11 cellular contexts compared by ENCODE assay signal in the genomic region with DNA sequence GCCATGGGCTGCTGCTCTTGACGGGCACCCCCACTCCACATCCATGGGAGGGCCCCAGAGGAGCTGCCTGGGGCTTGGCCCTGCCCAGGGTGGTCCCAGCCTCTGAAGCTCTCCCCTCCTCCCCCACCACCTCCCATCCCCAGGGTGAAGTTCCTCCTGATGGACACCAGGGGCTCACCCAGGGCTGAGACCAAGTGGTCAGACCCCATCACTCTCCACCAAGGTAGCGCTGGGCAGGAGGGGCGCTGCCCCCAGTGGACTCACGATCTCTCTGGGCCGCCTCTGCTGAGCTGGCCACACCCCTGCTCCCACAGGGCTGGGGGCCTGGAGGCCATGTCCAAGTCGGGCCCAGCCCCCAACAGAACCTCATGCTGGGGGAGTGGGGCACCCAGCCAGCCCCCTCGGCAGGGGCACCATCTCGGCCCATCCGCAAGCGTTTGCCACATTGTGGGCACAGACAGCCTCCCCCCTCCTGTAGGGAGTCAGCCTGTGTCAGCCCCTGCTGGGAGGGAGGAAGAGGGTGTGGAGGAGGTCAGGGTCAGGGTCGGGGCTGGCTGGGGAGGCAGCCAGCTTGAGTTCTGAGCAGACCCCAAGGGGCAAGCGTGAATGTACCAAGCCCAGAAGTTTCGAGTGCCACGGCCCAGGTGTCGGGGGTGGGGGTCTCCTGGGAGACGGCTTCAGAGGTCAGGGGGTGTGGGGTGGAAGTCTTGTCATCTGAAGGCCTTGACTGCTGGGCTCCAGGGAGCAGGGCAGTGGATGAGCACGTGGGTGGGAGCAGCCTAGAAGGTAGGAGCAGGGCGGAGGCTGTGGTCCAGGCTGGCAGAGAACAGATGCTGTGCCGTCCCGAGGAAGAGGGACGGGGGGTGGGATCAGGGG. TPM values are rescaled to one million over a fixed set of nuclear protein-coding genes. Genes with fewer than 3 reads are reported as not detected.
DNase-seq lines count a peak whose midpoint lies in the region; ATAC-seq, FAIRE-seq and TF ChIP-seq lines count a peak whose summit lies in the region.
"Had no signal": no experiment of that assay in that cellular context is flagged by ENCODE, and none has a peak within 500 bp of the region (broad histone marks: within the 10 kb centered on the region; RNA-seq: fewer than 3 reads in every experiment).

No MANE protein-coding gene starts in this region.

- H3K27ac Mint-ChIP-seq in Caco-2 (ENCODE audit: unreplicated experiment) (no peak overlapping the region), neural crest cell (ENCODE audit: unreplicated experiment) (no peak overlapping the region)
- H3K27ac Mint-ChIP-seq in stimulated activated effector memory CD8-positive, alpha-beta T cell treated with anti-CD3 and anti-CD28 coated beads, Interleukin-12 subunit alpha, Interleukin-12 subunit beta, amount 100 ng/mL, for 72 hours: no peak overlapping the region
- no peak overlapping the region for H3K27ac Mint-ChIP-seq in activated T-helper 17 cell treated with anti-CD3 and anti-CD28 coated beads, Interleukin-2, amount 50 U/mL, for 72 hours

- H3K36me3 Mint-ChIP-seq in Caco-2 (ENCODE audit: insufficient read depth, unreplicated experiment) (peaks cover 12% of the 10 kb centered on the region), neural crest cell (ENCODE audit: low read depth) (no peaks in the 10 kb centered on the region)
- no peaks in the 10 kb centered on the region for H3K36me3 Mint-ChIP-seq in stimulated activated effector memory CD8-positive, alpha-beta T cell treated with anti-CD3 and anti-CD28 coated beads, Interleukin-12 subunit alpha, Interleukin-12 subunit beta, amount 100 ng/mL, for 72 hours
- H3K36me3 Mint-ChIP-seq in activated T-helper 17 cell treated with anti-CD3 and anti-CD28 coated beads, Interleukin-2, amount 50 U/mL, for 72 hours (ENCODE audit: low read depth): no peaks in the 10 kb centered on the region

- H3K4me1 ChIP-seq in Caco-2: peaks cover 10% of the 10 kb centered on the region

- no peaks in the 10 kb centered on the region for H3K36me3 ChIP-seq in Caco-2 (ENCODE audit: control insufficient read depth, insufficient read depth, low read length)
- H3K36me3 ChIP-seq in bronchial epithelial cell (ENCODE audit: control insufficient read depth, insufficient read depth, low read length): no peaks in the 10 kb centered on the region

- H3K27me3 Mint-ChIP-seq in Caco-2 (ENCODE audit: insufficient read depth, unreplicated experiment) (no peaks in the 10 kb centered on the region), neural crest cell (ENCODE audit: low read depth) (no peaks in the 10 kb centered on the region)
- no peaks in the 10 kb centered on the region for H3K27me3 Mint-ChIP-seq in activated T-helper 17 cell treated with anti-CD3 and anti-CD28 coated beads, Interleukin-2, amount 50 U/mL, for 72 hours

- ATAC-seq in stimulated activated effector memory CD8-positive, alpha-beta T cell treated with anti-CD3 and anti-CD28 coated beads, Interleukin-12 subunit alpha, Interleukin-12 subunit beta, amount 100 ng/mL, for 72 hours: no peak
- no peak for ATAC-seq in GM18517 (IDR thresholded peaks at IDR 0.05; ENCODE audit: unreplicated experiment)
- no peak for ATAC-seq in activated T-helper 17 cell treated with anti-CD3 and anti-CD28 coated beads, Interleukin-2, amount 50 U/mL, for 72 hours (replicated peaks)

- no peaks in the 10 kb centered on the region for H3K9me3 Mint-ChIP-seq in Caco-2 (ENCODE audit: unreplicated experiment)
- no peaks in the 10 kb centered on the region for H3K9me3 Mint-ChIP-seq in neural crest cell
- H3K9me3 Mint-ChIP-seq in stimulated activated effector memory CD8-positive, alpha-beta T cell treated with anti-CD3 and anti-CD28 coated beads, Interleukin-12 subunit alpha, Interleukin-12 subunit beta, amount 100 ng/mL, for 72 hours: no peaks in the 10 kb centered on the region
- no peaks in the 10 kb centered on the region for H3K9me3 Mint-ChIP-seq in activated T-helper 17 cell treated with anti-CD3 and anti-CD28 coated beads, Interleukin-2, amount 50 U/mL, for 72 hours

- FAIRE-seq in bronchial epithelial cell (lab: Jason Lieb, UNC): no peak
- FAIRE-seq: islet of Langerhans had no signal

- no peaks in the 10 kb centered on the region for H3K9me3 ChIP-seq in Caco-2

- H3K4me3 ChIP-seq in Caco-2 (ENCODE audit: low read depth, low read length) (no peak overlapping the region), bronchial epithelial cell (ENCODE audit: low read depth, low read length) (no peak overlapping the region)
- H3K4me3 ChIP-seq: SK-N-MC had no signal

- CTCF ChIA-PET in Caco-2 (lab: Charles Lee) (no interaction called here), HEK293T (lab: Yijun Ruan, JAX) (no interaction called here)

- H3K4me1 Mint-ChIP-seq in Caco-2 (ENCODE audit: low read depth, unreplicated experiment) (no peaks in the 10 kb centered on the region), neural crest cell (no peaks in the 10 kb centered on the region)
- H3K4me1 Mint-ChIP-seq in stimulated activated effector memory CD8-positive, alpha-beta T cell treated with anti-CD3 and anti-CD28 coated beads, Interleukin-12 subunit alpha, Interleukin-12 subunit beta, amount 100 ng/mL, for 72 hours: no peaks in the 10 kb centered on the region
- H3K4me1 Mint-ChIP-seq in activated T-helper 17 cell treated with anti-CD3 and anti-CD28 coated beads, Interleukin-2, amount 50 U/mL, for 72 hours: no peaks in the 10 kb centered on the region

- no TSS peak for BruUV-seq in Caco-2 (replicated peaks; lab: Mats Ljungman, UMichigan)

- intact Hi-C loops in Caco-2 (cut with micrococcal nuclease; ENCODE audit: unreplicated experiment): no loop called here

- in situ Hi-C loops in G401 (cut with HindIII; ENCODE audit: low sequenced_read_pairs): no loop called here

- no peaks in the 10 kb centered on the region for H3K27me3 ChIP-seq in Caco-2 (replicated peaks; ENCODE audit: control insufficient read depth, insufficient read depth, low read length)
- no peaks in the 10 kb centered on the region for H3K27me3 ChIP-seq in bronchial epithelial cell (ENCODE audit: control insufficient read depth, insufficient read depth, low read length)

- H3K4me3 Mint-ChIP-seq in Caco-2 (ENCODE audit: unreplicated experiment) (no peak overlapping the region), neural crest cell (no peak overlapping the region)
- no peak overlapping the region for H3K4me3 Mint-ChIP-seq in stimulated activated effector memory CD8-positive, alpha-beta T cell treated with anti-CD3 and anti-CD28 coated beads, Interleukin-12 subunit alpha, Interleukin-12 subunit beta, amount 100 ng/mL, for 72 hours
- H3K4me3 Mint-ChIP-seq in activated T-helper 17 cell treated with anti-CD3 and anti-CD28 coated beads, Interleukin-2, amount 50 U/mL, for 72 hours: no peak overlapping the region

- DNase-seq in Caco-2: peak; percentile 39 to 52
- DNase-seq in HEK293T (ENCODE audit: extremely low spot score): peak; percentile 47
- DNase-seq in bronchial epithelial cell (ENCODE audit: low read depth): no peak
- peak; percentile 31 for DNase-seq in neural crest cell (ENCODE audit: low read depth, low spot score)
- DNase-seq in stimulated activated effector memory CD8-positive, alpha-beta T cell treated with anti-CD3 and anti-CD28 coated beads, Interleukin-12 subunit alpha, Interleukin-12 subunit beta, amount 100 ng/mL, for 72 hours (ENCODE audit: low spot score in 2 of 2): no peak
- DNase-seq in G401 (ENCODE audit: low spot score): no peak
- DNase-seq: stimulated activated CD4-positive, alpha-beta T cell treated with anti-CD3 and anti-CD28 coated beads, Interleukin-4, amount 100 ng/mL, for 1 hour had no signal

- TF ChIP-seq CTCF in Caco-2 (IDR thresholded peaks at IDR 0.05; ENCODE audit: insufficient read depth in 1 of 2, low read depth in 1 of 2, low read length in 1 of 2, severe bottlenecking in 1 of 2, unreplicated experiment in 1 of 2) (peak; percentile 21 to 36), bronchial epithelial cell (IDR thresholded peaks at IDR 0.05; ENCODE audit: insufficient read depth, low read length, severe bottlenecking) (peak; percentile 39), neural crest cell (conservative IDR thresholded peaks at IDR 0.05) (peak; percentile 44)

- POLR2A ChIA-PET in Caco-2 (lab: Charles Lee): no interaction called here
- POLR2A ChIA-PET in HEK293T (lab: Yijun Ruan, JAX): no interaction called here

TF ChIP-seq in HEK293T, 16 proteins besides CTCF, POLR2A, EP300 and RAD21 (continues in another document):
- no peak for TF ChIP-seq FOXM1 (IDR thresholded peaks at IDR 0.05; ENCODE audit: borderline replicate concordance)
- TF ChIP-seq, protein P1, sequence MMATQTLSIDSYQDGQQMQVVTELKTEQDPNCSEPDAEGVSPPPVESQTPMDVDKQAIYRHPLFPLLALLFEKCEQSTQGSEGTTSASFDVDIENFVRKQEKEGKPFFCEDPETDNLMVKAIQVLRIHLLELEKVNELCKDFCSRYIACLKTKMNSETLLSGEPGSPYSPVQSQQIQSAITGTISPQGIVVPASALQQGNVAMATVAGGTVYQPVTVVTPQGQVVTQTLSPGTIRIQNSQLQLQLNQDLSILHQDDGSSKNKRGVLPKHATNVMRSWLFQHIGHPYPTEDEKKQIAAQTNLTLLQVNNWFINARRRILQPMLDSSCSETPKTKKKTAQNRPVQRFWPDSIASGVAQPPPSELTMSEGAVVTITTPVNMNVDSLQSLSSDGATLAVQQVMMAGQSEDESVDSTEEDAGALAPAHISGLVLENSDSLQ (IDR thresholded peaks at IDR 0.05): no peak
- TF ChIP-seq CTBP1 (IDR thresholded peaks at IDR 0.05; ENCODE audit: borderline replicate concordance): no peak
- TF ChIP-seq TARDBP (IDR thresholded peaks at IDR 0.05): no peak
- no peak for TF ChIP-seq ZNF384 (IDR thresholded peaks at IDR 0.05)
- TF ChIP-seq FOXK2 (IDR thresholded peaks at IDR 0.05): no peak
- no peak for TF ChIP-seq ELF4 (IDR thresholded peaks at IDR 0.05)
- TF ChIP-seq SP1 (IDR thresholded peaks at IDR 0.05): no peak
- TF ChIP-seq L3MBTL2 (conservative IDR thresholded peaks at IDR 0.05): no peak
- no peak for TF ChIP-seq FOXA1 (IDR thresholded peaks at IDR 0.05)

RNA-seq across cellular contexts. Expression of a gene that starts 2.8 kb away (rescaled TPM):
- total RNA-seq in Caco-2 (2022): 5.3 and 9.1 TPM in 2 replicates
- 0.26 and 2.6 TPM in 2 replicates for total RNA-seq in bronchial epithelial cell
- total RNA-seq in neural crest cell: 0.77 TPM in 1 of 2 replicates, not detected in the other
- 1 to 10 TPM in 1 of 2 donors, under 1 TPM in 1; 0.79 to 1.0 TPM for total RNA-seq in activated T-helper 17 cell treated with anti-CD3 and anti-CD28 coated beads, Interleukin-2, amount 50 U/mL, for 72 hours
- total RNA-seq in G401 (2014; rRNA removed; shearing (Covaris generic)): 20.1 and 24.1 TPM in 2 replicates

RNA-seq across cellular contexts. Expression of a gene that starts 29.9 kb away (rescaled TPM):
- total RNA-seq in Caco-2 (2022) (0.34 and 0.44 TPM in 2 replicates), bronchial epithelial cell (not detected in 2 replicates), neural crest cell (0.35 TPM in 1 of 2 replicates, not detected in the other)
- total RNA-seq in activated T-helper 17 cell treated with anti-CD3 and anti-CD28 coated beads, Interleukin-2, amount 50 U/mL, for 72 hours: under 1 TPM; 0.17 to 0.45 TPM
- total RNA-seq in G401 (2014; rRNA removed; shearing (Covaris generic)): not detected in 2 replicates

RNA-seq across cellular contexts. Expression of a gene that starts 51.7 kb away (rescaled TPM):
- total RNA-seq in Caco-2 (2022): 45.2 and 54.7 TPM in 2 replicates
- total RNA-seq in bronchial epithelial cell: 10.8 and 13.2 TPM in 2 replicates
- 23.7 and 24.2 TPM in 2 replicates for total RNA-seq in neural crest cell
- 10 to 100 TPM; 26.4 to 32.6 TPM for total RNA-seq in activated T-helper 17 cell treated with anti-CD3 and anti-CD28 coated beads, Interleukin-2, amount 50 U/mL, for 72 hours
- total RNA-seq in G401 (2014; rRNA removed; shearing (Covaris generic)): 15.8 and 20.1 TPM in 2 replicates

Comparison
In these comparisons a context has a peak if more than half of its experiments do, and no peak if none do; other contexts are left out.
1. DNase-seq: peak in Caco-2 (2 of 2), HEK293T (single experiment) and neural crest cell (single experiment); none in bronchial epithelial cell (single experiment), stimulated activated effector memory CD8-positive, alpha-beta T cell treated with anti-CD3 and anti-CD28 coated beads, Interleukin-12 subunit alpha, Interleukin-12 subunit beta, amount 100 ng/mL, for 72 hours (0 of 2) and G401 (single experiment).
2. Peak in every context shown above with its lines, with median percentiles within 50 percentile points of each other: CTCF ChIP-seq.